ENCODE assay signal across 1 cellular context in the genomic region with DNA sequence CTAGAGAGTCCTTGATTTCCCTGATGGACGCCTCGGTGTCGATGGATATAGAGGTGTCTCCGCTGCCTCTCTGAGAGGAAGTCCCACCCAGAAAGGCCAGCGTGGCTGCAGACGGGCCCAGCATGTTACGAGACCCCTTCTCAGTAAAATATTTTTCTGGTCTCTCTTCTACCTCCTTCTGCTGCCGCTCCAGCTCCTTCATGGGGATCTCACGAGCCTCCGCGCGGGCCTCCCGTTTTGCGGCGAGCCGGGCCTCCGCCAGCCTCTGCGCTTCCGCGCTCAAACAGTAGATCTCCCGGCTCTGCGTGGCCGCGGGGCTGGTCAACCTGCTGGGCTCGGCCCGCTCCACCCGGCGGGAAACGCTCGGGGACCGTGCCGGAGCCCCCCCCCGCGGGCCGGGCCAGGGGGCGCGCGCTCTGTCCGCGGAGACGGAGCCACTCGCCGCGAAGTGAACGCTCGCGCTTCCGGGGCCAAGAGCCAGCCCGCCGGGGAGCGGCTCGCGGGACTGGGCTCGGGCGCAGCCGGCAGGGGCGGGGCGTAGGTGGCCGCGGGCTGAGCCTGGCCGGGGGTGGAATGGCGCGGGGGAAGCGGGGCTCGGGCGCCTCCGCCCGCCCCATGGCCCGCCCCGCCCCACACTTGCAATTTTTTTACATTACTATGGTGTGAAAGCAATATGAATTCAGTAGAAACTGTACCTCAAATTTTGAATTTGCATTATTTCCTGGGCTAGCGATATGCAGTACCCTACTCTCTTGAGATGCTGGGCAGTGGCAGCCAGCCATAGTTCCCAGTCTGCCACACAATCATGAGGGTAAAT.
TF ChIP-seq lines count a peak whose summit lies in the region.

No MANE protein-coding gene starts in this region.

TF ChIP-seq in HepG2, 621 proteins besides CTCF, POLR2A, EP300 and RAD21 (continued from another document and continues in another):
- TF ChIP-seq KDM2A (CRISPR knock-in tag; IDR thresholded peaks at IDR 0.05; ENCODE audit: borderline replicate concordance, low read depth) (0 out of 2 replicates have a peak, but pooled peaks have one; percentile 59), ZNF766 (CRISPR knock-in tag; IDR thresholded peaks at IDR 0.05; ENCODE audit: borderline replicate concordance) (no peak), TP53 (CRISPR knock-in tag; conservative IDR thresholded peaks at IDR 0.05) (no peak), SALL1 (CRISPR knock-in tag; IDR thresholded peaks at IDR 0.05) (peak; percentile 69), ZNF354B (CRISPR knock-in tag; IDR thresholded peaks at IDR 0.05) (0 out of 2 replicates have a peak, but pooled peaks have one; percentile 21), SRY (CRISPR knock-in tag; IDR thresholded peaks at IDR 0.05) (peak; percentile 88), ZMYM4 (CRISPR knock-in tag; IDR thresholded peaks at IDR 0.05) (peak; percentile 81), ZNF607 (CRISPR knock-in tag; IDR thresholded peaks at IDR 0.05; ENCODE audit: borderline replicate concordance) (peak; percentile 33; the same call in 1 of the 2 replicates), ZNF746 (CRISPR knock-in tag; IDR thresholded peaks at IDR 0.05) (0 out of 2 replicates have a peak, but pooled peaks have one; percentile 43)
- TF ChIP-seq, protein P1, sequence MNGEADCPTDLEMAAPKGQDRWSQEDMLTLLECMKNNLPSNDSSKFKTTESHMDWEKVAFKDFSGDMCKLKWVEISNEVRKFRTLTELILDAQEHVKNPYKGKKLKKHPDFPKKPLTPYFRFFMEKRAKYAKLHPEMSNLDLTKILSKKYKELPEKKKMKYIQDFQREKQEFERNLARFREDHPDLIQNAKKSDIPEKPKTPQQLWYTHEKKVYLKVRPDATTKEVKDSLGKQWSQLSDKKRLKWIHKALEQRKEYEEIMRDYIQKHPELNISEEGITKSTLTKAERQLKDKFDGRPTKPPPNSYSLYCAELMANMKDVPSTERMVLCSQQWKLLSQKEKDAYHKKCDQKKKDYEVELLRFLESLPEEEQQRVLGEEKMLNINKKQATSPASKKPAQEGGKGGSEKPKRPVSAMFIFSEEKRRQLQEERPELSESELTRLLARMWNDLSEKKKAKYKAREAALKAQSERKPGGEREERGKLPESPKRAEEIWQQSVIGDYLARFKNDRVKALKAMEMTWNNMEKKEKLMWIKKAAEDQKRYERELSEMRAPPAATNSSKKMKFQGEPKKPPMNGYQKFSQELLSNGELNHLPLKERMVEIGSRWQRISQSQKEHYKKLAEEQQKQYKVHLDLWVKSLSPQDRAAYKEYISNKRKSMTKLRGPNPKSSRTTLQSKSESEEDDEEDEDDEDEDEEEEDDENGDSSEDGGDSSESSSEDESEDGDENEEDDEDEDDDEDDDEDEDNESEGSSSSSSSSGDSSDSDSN (CRISPR knock-in tag; IDR thresholded peaks at IDR 0.05), result peak; percentile 83; the same call in 1 of the 2 replicates
- TF ChIP-seq, protein P2, sequence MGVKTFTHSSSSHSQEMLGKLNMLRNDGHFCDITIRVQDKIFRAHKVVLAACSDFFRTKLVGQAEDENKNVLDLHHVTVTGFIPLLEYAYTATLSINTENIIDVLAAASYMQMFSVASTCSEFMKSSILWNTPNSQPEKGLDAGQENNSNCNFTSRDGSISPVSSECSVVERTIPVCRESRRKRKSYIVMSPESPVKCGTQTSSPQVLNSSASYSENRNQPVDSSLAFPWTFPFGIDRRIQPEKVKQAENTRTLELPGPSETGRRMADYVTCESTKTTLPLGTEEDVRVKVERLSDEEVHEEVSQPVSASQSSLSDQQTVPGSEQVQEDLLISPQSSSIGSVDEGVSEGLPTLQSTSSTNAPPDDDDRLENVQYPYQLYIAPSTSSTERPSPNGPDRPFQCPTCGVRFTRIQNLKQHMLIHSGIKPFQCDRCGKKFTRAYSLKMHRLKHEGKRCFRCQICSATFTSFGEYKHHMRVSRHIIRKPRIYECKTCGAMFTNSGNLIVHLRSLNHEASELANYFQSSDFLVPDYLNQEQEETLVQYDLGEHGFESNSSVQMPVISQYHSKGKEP (CRISPR knock-in tag; IDR thresholded peaks at IDR 0.05), result no peak
- TF ChIP-seq, protein P3, sequence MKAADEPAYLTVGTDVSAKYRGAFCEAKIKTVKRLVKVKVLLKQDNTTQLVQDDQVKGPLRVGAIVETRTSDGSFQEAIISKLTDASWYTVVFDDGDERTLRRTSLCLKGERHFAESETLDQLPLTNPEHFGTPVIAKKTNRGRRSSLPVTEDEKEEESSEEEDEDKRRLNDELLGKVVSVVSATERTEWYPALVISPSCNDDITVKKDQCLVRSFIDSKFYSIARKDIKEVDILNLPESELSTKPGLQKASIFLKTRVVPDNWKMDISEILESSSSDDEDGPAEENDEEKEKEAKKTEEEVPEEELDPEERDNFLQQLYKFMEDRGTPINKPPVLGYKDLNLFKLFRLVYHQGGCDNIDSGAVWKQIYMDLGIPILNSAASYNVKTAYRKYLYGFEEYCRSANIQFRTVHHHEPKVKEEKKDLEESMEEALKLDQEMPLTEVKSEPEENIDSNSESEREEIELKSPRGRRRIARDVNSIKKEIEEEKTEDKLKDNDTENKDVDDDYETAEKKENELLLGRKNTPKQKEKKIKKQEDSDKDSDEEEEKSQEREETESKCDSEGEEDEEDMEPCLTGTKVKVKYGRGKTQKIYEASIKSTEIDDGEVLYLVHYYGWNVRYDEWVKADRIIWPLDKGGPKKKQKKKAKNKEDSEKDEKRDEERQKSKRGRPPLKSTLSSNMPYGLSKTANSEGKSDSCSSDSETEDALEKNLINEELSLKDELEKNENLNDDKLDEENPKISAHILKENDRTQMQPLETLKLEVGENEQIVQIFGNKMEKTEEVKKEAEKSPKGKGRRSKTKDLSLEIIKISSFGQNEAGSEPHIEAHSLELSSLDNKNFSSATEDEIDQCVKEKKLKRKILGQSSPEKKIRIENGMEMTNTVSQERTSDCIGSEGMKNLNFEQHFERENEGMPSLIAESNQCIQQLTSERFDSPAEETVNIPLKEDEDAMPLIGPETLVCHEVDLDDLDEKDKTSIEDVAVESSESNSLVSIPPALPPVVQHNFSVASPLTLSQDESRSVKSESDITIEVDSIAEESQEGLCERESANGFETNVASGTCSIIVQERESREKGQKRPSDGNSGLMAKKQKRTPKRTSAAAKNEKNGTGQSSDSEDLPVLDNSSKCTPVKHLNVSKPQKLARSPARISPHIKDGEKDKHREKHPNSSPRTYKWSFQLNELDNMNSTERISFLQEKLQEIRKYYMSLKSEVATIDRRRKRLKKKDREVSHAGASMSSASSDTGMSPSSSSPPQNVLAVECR (CRISPR knock-in tag; IDR thresholded peaks at IDR 0.05; ENCODE audit: borderline replicate concordance), result peak; percentile 60; the same call in 1 of the 2 replicates
- TF ChIP-seq, protein P4, sequence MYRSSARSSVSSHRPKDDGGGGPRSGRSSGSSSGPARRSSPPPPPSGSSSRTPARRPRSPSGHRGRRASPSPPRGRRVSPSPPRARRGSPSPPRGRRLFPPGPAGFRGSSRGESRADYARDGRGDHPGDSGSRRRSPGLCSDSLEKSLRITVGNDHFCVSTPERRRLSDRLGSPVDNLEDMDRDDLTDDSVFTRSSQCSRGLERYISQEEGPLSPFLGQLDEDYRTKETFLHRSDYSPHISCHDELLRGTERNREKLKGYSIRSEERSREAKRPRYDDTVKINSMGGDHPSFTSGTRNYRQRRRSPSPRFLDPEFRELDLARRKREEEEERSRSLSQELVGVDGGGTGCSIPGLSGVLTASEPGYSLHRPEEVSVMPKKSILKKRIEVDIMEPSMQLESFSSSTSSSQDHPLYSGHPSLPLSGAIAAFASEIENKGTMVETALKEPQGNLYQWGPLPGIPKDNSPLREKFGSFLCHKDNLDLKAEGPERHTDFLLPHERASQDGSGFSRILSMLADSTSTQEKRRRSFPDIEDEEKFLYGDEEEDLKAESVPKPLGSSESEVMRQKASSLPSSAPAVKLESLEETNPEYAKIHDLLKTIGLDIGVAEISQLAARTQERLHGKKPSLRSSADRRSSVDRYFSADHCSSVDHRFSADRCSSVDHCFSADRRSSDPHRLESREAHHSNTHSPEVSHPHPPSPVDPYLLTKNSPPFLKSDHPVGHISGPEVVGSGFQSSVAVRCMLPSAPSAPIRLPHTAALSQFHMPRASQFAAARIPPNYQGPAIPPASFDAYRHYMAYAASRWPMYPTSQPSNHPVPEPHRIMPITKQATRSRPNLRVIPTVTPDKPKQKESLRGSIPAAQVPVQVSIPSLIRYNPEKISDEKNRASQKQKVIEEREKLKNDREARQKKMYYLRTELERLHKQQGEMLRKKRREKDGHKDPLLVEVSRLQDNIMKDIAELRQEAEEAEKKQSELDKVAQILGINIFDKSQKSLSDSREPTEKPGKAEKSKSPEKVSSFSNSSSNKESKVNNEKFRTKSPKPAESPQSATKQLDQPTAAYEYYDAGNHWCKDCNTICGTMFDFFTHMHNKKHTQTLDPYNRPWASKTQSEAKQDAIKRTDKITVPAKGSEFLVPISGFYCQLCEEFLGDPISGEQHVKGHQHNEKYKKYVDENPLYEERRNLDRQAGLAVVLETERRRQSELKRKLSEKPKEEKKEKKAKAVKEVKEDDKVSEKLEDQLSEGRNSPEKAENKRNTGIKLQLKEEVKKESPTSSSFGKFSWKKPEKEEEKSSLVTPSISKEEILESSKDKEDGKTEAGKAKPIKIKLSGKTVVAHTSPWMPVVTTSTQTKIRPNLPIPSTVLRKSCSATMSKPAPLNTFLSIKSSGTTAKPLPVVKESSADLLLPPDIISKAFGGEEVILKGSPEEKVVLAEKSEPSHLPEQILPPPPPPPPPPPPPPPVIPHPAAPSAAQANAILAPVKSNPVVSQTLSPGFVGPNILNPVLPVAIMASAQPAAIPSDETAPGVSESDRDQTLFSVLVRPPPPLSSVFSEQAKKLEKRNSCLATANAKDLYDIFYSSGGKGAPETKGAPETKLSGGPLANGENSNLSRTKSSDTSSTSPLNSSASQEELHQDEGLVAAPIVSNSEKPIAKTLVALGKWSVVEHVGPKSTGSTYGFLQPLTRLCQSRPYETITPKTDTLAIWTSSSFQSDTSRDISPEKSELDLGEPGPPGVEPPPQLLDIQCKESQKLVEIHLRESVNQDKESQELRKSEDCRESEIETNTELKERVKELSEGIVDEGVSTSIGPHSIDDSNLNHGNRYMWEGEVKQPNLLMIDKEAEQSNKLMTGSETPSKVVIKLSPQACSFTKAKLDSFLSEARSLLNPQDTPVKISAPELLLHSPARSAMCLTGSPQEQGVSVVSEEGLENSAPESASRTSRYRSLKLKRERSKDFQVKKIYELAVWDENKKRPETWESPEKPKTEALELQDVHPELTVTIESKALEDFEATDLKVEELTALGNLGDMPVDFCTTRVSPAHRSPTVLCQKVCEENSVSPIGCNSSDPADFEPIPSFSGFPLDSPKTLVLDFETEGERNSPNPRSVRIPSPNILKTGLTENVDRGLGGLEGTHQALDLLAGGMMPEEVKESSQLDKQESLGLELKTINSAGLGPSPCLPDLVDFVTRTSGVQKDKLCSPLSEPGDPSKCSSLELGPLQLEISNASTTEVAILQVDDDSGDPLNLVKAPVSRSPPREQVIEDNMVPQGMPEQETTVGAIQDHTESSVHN (CRISPR knock-in tag; IDR thresholded peaks at IDR 0.05), result no peak
- TF ChIP-seq, protein P5, sequence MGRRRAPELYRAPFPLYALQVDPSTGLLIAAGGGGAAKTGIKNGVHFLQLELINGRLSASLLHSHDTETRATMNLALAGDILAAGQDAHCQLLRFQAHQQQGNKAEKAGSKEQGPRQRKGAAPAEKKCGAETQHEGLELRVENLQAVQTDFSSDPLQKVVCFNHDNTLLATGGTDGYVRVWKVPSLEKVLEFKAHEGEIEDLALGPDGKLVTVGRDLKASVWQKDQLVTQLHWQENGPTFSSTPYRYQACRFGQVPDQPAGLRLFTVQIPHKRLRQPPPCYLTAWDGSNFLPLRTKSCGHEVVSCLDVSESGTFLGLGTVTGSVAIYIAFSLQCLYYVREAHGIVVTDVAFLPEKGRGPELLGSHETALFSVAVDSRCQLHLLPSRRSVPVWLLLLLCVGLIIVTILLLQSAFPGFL (CRISPR knock-in tag; IDR thresholded peaks at IDR 0.05), result no peak
- TF ChIP-seq, protein P6, sequence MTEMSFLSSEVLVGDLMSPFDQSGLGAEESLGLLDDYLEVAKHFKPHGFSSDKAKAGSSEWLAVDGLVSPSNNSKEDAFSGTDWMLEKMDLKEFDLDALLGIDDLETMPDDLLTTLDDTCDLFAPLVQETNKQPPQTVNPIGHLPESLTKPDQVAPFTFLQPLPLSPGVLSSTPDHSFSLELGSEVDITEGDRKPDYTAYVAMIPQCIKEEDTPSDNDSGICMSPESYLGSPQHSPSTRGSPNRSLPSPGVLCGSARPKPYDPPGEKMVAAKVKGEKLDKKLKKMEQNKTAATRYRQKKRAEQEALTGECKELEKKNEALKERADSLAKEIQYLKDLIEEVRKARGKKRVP (CRISPR knock-in tag; IDR thresholded peaks at IDR 0.05), result peak in 1 of 2 experiments; percentile 26; a peak in 1 of 4 replicates
- TF ChIP-seq, protein P7, sequence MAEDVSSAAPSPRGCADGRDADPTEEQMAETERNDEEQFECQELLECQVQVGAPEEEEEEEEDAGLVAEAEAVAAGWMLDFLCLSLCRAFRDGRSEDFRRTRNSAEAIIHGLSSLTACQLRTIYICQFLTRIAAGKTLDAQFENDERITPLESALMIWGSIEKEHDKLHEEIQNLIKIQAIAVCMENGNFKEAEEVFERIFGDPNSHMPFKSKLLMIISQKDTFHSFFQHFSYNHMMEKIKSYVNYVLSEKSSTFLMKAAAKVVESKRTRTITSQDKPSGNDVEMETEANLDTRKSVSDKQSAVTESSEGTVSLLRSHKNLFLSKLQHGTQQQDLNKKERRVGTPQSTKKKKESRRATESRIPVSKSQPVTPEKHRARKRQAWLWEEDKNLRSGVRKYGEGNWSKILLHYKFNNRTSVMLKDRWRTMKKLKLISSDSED (CRISPR knock-in tag; IDR thresholded peaks at IDR 0.05), result 0 out of 2 replicates have a peak, but pooled peaks have one; percentile 46
